ENCODE assay signal across 9 cellular contexts in genomic region chr7:124032369-124033092, GRCh38. TPM values are rescaled to one million over a fixed set of nuclear protein-coding genes. Genes with fewer than 3 reads are reported as not detected.
DNase-seq lines count a peak whose midpoint lies in the region; ATAC-seq and TF ChIP-seq lines count a peak whose summit lies in the region.
"Had no signal": no experiment of that assay in that cellular context is flagged by ENCODE, and none has a peak within 500 bp of the region (broad histone marks: within the 10 kb centered on the region; RNA-seq: fewer than 3 reads in every experiment).

TMEM229A (minus strand) TSS chr7:124033067; CDS start chr7:124033003, 64 bp downstream.

- H3K27ac ChIP-seq in RWPE1 (no peak within 1 kb of the TSS), temporal lobe (ENCODE audit: low read depth, low read length) (peak within 1 kb of the TSS; percentile 96)

- peaks cover 0 to 1% of the 10 kb centered on the region in 2 donors for H3K9me3 Mint-ChIP-seq in effector memory CD8-positive, alpha-beta T cell

- no peaks in the 10 kb centered on the region for H3K36me3 ChIP-seq in ES-I3 (ENCODE audit: insufficient read depth, low read length)

- H3K4me1 Mint-ChIP-seq in effector memory CD8-positive, alpha-beta T cell (ENCODE audit: low read depth in 2 of 2) = peaks cover 4 to 5% of the 10 kb centered on the region in 2 donors

- POLR2A ChIA-PET in RWPE1 (lab: Yijun Ruan, JAX; ENCODE audit: low non-redundant PET) = no interaction called here

- no peak for TF ChIP-seq CTCF in RWPE1 (conservative IDR thresholded peaks at IDR 0.05; ENCODE audit: low read depth)

- no peaks in the 10 kb centered on the region for H3K36me3 Mint-ChIP-seq in effector memory CD8-positive, alpha-beta T cell (ENCODE audit: insufficient read depth)

- no peaks in the 10 kb centered on the region for H3K9me3 ChIP-seq in ES-I3 (ENCODE audit: control insufficient read depth, insufficient read depth, low read length)

- H3K9ac ChIP-seq in ES-I3 (ENCODE audit: low read depth, low read length) = peak within 1 kb of the TSS; percentile 44

- peaks cover 17% of the 10 kb centered on the region; the same call in 1 of the 2 replicates for H3K4me1 ChIP-seq in ES-I3 (ENCODE audit: insufficient read depth, low read length)

- H3K27me3 Mint-ChIP-seq in effector memory CD8-positive, alpha-beta T cell = peaks cover 32 to 53% of the 10 kb centered on the region in 2 donors

- H3K27ac Mint-ChIP-seq in effector memory CD8-positive, alpha-beta T cell = no peak within 1 kb of the TSS

- CTCF ChIA-PET in RWPE1 (lab: Yijun Ruan, JAX) = no interaction called here

- DNase-seq in RWPE1 (ENCODE audit: low spot score) = peak; percentile 25
- no peak for DNase-seq in effector memory CD8-positive, alpha-beta T cell
- peak; percentile 42 for DNase-seq in medulla oblongata (ENCODE audit: extremely low spot score)
- DNase-seq in A172 (ENCODE audit: low spot score) = no peak

- ATAC-seq in HG02884 (IDR thresholded peaks at IDR 0.05; ENCODE audit: unreplicated experiment) = peak; percentile 40
- ATAC-seq in effector memory CD8-positive, alpha-beta T cell (replicated peaks) = no peak
- ATAC-seq in GM21515 (IDR thresholded peaks at IDR 0.05; ENCODE audit: unreplicated experiment) = no peak

- H3K4me3 Mint-ChIP-seq in effector memory CD8-positive, alpha-beta T cell = peak within 1 kb of the TSS; percentile 38 to 75

RNA-seq across cellular contexts. Expression of gene TMEM229A, which starts in this region (rescaled TPM):
- 0.74 TPM for total RNA-seq in temporal lobe
- not detected in 2 replicates for total RNA-seq in A172 (2014; rRNA removed; shearing (Covaris generic))
- total RNA-seq: T-helper 1 cell treated with Interleukin-12 subunit alpha and Interleukin-12 subunit beta and Interleukin-4 antibody, amounts not matched to agents 30 ng/mL and 1 ng/mL, for 36 hours had no signal

Comparison
In these comparisons a context has a peak if more than half of its experiments do, and no peak if none do; other contexts are left out.
1. DNase-seq: peak in RWPE1 (single experiment) and medulla oblongata (single experiment); none in effector memory CD8-positive, alpha-beta T cell (0 of 3) and A172 (single experiment).